ENCODE assay signal across 10 cellular contexts in the genomic region with DNA sequence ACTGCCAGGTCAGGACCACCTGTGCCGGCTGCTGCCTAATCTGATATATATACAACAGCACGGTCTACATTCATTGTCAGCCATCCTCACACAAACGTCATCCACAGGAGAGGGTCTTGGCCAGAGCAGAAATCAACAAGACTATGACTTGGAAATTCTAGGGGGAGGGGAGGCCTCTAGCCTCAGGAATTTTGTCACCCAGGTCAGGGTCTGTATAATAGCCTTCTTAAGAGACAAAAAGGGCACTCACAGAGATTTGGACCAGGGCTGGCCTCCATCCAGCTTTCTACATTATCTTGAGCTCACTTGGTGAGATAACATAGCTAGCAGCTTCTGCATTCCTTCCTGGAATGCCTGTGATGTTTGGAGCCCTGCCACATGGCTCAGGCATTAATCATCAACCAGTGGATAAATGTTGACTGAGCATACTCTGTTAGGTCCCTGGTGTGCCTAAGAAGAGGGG. TPM values are rescaled to one million over a fixed set of nuclear protein-coding genes. Genes with fewer than 3 reads are reported as not detected.
A peak's percentile ranks its signal among the peaks of the same experiment; 100 is the strongest.
DNase-seq lines count a peak whose midpoint lies in the region; ATAC-seq and TF ChIP-seq lines count a peak whose summit lies in the region.
"Had no signal": no experiment of that assay in that cellular context is flagged by ENCODE, and none has a peak within 500 bp of the region (broad histone marks: within the 10 kb centered on the region; RNA-seq: fewer than 3 reads in every experiment).

No MANE protein-coding gene starts in this region.

- no peak overlapping the region for H4K91ac ChIP-seq in mesenchymal stem cell (ENCODE audit: low read length)

- H3K23ac ChIP-seq in mesenchymal stem cell (ENCODE audit: low read length in 2 of 2), result no peak overlapping the region

- no peak for TF ChIP-seq POLR2A in lower leg skin (IDR thresholded peaks at IDR 0.05)

- H2AK5ac ChIP-seq in mesenchymal stem cell (ENCODE audit: low read length, severe bottlenecking), result peak overlapping the region; percentile 82

- H3K27me3 ChIP-seq in NT2/D1 (ENCODE audit: insufficient read depth, insufficient read length) (no peaks in the 10 kb centered on the region), mesenchymal stem cell (ENCODE audit: control insufficient read depth in 1 of 2, insufficient read depth in 1 of 2, low read length in 2 of 2) (no peaks in the 10 kb centered on the region)

- H2BK5ac ChIP-seq in mesenchymal stem cell (ENCODE audit: low read depth, low read length, poor library complexity, severe bottlenecking), result peak overlapping the region; percentile 95

- H3K9me3 ChIP-seq in NT2/D1 (ENCODE audit: insufficient read depth, low read length), result no peaks in the 10 kb centered on the region
- H3K9me3 ChIP-seq in mesenchymal stem cell (ENCODE audit: control insufficient read depth, low read length), result no peaks in the 10 kb centered on the region

- H3K4ac ChIP-seq in mesenchymal stem cell (ENCODE audit: low read depth in 1 of 2, low read length in 2 of 2), result peak overlapping the region in 1 of 2 experiments; percentile 24

- peak overlapping the region; percentile 17 to 85 for H2BK12ac ChIP-seq in mesenchymal stem cell (ENCODE audit: low read length in 2 of 2)

- H2AFZ ChIP-seq in mesenchymal stem cell (ENCODE audit: low read depth, low read length), result no peak overlapping the region

- no peak overlapping the region for H2BK120ac ChIP-seq in mesenchymal stem cell (ENCODE audit: low read depth, low read length)

- DNase-seq in AG08396 (ENCODE audit: low spot score), result peak; percentile 78
- peak; percentile 32 for DNase-seq in NT2/D1 (ENCODE audit: low read depth, low spot score)
- DNase-seq in epidermal melanocyte (ENCODE audit: insufficient read length, low spot score), result peak; percentile 40
- peak; percentile 73 for DNase-seq in mesenchymal stem cell
- DNase-seq in T-helper 9 cell, result no peak
- DNase-seq in activated CD4-positive, CD25-positive, alpha-beta regulatory T cell (lab: John Stamatoyannopoulos, UW), result no peak
- DNase-seq in lower leg skin (ENCODE audit: low spot score in 2 of 2), result no peak
- DNase-seq: COR-L47 had no signal

- H3K4me2 ChIP-seq in mesenchymal stem cell (ENCODE audit: low read length, poor library complexity, severe bottlenecking), result peak overlapping the region; percentile 45

- no peak overlapping the region for H3K9ac ChIP-seq in NT2/D1 (ENCODE audit: insufficient read length, low read depth)
- H3K9ac ChIP-seq in mesenchymal stem cell (ENCODE audit: low read length), result no peak overlapping the region

- peak overlapping the region in 1 of 2 experiments; percentile 37 for H3K18ac ChIP-seq in mesenchymal stem cell (ENCODE audit: low read depth in 1 of 2, low read length in 2 of 2)

- H3K36me3 ChIP-seq in NT2/D1 (ENCODE audit: insufficient read depth, insufficient read length, low read length) (no peaks in the 10 kb centered on the region), mesenchymal stem cell (ENCODE audit: control insufficient read depth in 1 of 2, insufficient read depth in 2 of 2, low read depth in 1 of 2, low read length in 2 of 2) (no peaks in the 10 kb centered on the region)

- H3K79me1 ChIP-seq in mesenchymal stem cell (replicated peaks; ENCODE audit: low read length, poor library complexity, severe bottlenecking), result no peaks in the 10 kb centered on the region

- no peak overlapping the region for H3K4me3 ChIP-seq in NT2/D1 (ENCODE audit: insufficient read length, low read depth)
- H3K4me3 ChIP-seq in mesenchymal stem cell (ENCODE audit: insufficient read depth in 1 of 2, low read depth in 1 of 2, low read length in 2 of 2), result no peak overlapping the region
- no peak overlapping the region for H3K4me3 ChIP-seq in lower leg skin (ENCODE audit: low read depth, poor library complexity, severe bottlenecking)

- TF ChIP-seq CTCF in lower leg skin (IDR thresholded peaks at IDR 0.05), result no peak

- peaks cover 3% of the 10 kb centered on the region for H3K4me1 ChIP-seq in NT2/D1 (ENCODE audit: insufficient read depth, insufficient read length)
- H3K4me1 ChIP-seq in mesenchymal stem cell (ENCODE audit: control insufficient read depth, insufficient read depth, low read depth, low read length), result peaks cover 7% of the 10 kb centered on the region

- no peak overlapping the region for H4K8ac ChIP-seq in mesenchymal stem cell (ENCODE audit: low read length)

- WGBS in mesenchymal stem cell, result 44% methylated on average over 1 of the region's 3 CpGs
- 74 to 82% methylated on average over 3 of the region's 3 CpGs for WGBS in lower leg skin, 2 donors

- intact Hi-C loops in lower leg skin (cut with DNase I; ENCODE audit: low total_unique reads), result no loop called here

- H3K27ac ChIP-seq in mesenchymal stem cell (ENCODE audit: low read length, poor library complexity, severe bottlenecking), result peak overlapping the region; percentile 85

- no peak for ATAC-seq in HG02981 (IDR thresholded peaks at IDR 0.05; ENCODE audit: unreplicated experiment)
- ATAC-seq: activated naive CD4-positive, alpha-beta T cell treated with anti-CD3 and anti-CD28 coated beads, Interleukin-2, amount 50 U/mL, for 72 hours had no signal

- H3K14ac ChIP-seq in mesenchymal stem cell (ENCODE audit: low read length in 2 of 2), result no peak overlapping the region

- H2BK15ac ChIP-seq in mesenchymal stem cell (ENCODE audit: low read depth, poor library complexity, severe bottlenecking), result no peak overlapping the region

RNA-seq across cellular contexts. Expression of gene CTIF, which starts 50.4 kb away (rescaled TPM):
- 39.3 TPM for polyA plus RNA-seq in mesenchymal stem cell (2013, experiment 1 of 2)
- polyA plus RNA-seq in mesenchymal stem cell (2013, experiment 2 of 2), result 37.2 TPM
- 10 to 100 TPM; 22.6 to 44.0 (median 30.2) TPM for total RNA-seq in lower leg skin

Comparison
In these comparisons a context has a peak if more than half of its experiments do, and no peak if none do; other contexts are left out.
1. DNase-seq: peak in AG08396 (single experiment), NT2/D1 (single experiment), epidermal melanocyte (single experiment) and mesenchymal stem cell (single experiment); none in T-helper 9 cell (single experiment), activated CD4-positive, CD25-positive, alpha-beta regulatory T cell (0 of 4) and lower leg skin (0 of 2).